Comparison of ENCODE assay signal across 28 cellular contexts in genomic region chr1:40966411-40966810, GRCh38. TPM values are rescaled to one million over a fixed set of nuclear protein-coding genes. Genes with fewer than 3 reads are reported as not detected.
"Had no signal": no experiment of that assay in that cellular context is flagged by ENCODE, and none has a peak within 500 bp of the region (broad histone marks: within the 10 kb centered on the region; RNA-seq: fewer than 3 reads in every experiment).

No MANE protein-coding gene starts in this region.

- H3K9me3 ChIP-seq: body of pancreas, left ventricle myocardium inferior, ovary, prostate gland, right atrium auricular region, vagina had no signal

- H3K4me1 Mint-ChIP-seq: activated naive CD8-positive, alpha-beta T cell treated with anti-CD3 and anti-CD28 coated beads, Interleukin-2, amount 10 ng/mL, durations not matched to agents 7 days and 5 days had no signal

- H3K4me3 Mint-ChIP-seq: activated naive CD8-positive, alpha-beta T cell treated with anti-CD3 and anti-CD28 coated beads, Interleukin-2, amount 10 ng/mL, durations not matched to agents 7 days and 5 days; activated T-cell treated with anti-CD3 and anti-CD28 coated beads, Interleukin-2, amount 50 U/mL, for 24 hours; dendritic cell treated with granulocyte-macrophage colony-stimulating factor and Interleukin-4, amounts not matched to agents 40 ng/mL and 50 ng/mL, for 4 days; natural killer cell treated with Interleukin-12 subunit alpha and Interleukin-12 subunit beta and Interleukin-15 and Interleukin-18, amount 100 ng/mL, for 72 hours; stimulated activated naive B cell treated with anti-CD40 and anti-IgM and Interleukin-4, amounts not matched to agents 10 μg/mL and 1 μg/mL and 100 μg/mL, for 72 hours; WTC11 had no signal

- H3K27me3 Mint-ChIP-seq: activated naive CD8-positive, alpha-beta T cell treated with anti-CD3 and anti-CD28 coated beads, Interleukin-2, amount 10 ng/mL, durations not matched to agents 7 days and 5 days; activated T-cell treated with anti-CD3 and anti-CD28 coated beads, Interleukin-2, amount 50 U/mL, for 24 hours; stimulated activated naive B cell treated with anti-CD40 and anti-IgM and Interleukin-4, amounts not matched to agents 10 μg/mL and 1 μg/mL and 100 μg/mL, for 72 hours had no signal

- H3K27me3 ChIP-seq: body of pancreas, cardiac muscle cell, ovary, right atrium auricular region, vagina had no signal

- H3K4me1 ChIP-seq: body of pancreas, left ventricle myocardium inferior, prostate gland, right atrium auricular region had no signal

- DNase-seq: activated CD4-positive, alpha-beta T cell treated with anti-CD3 and anti-CD28 coated beads, Interleukin-2, amount 50 U/mL, for 4 hours; activated CD8-positive, alpha-beta memory T cell treated with anti-CD3 and anti-CD28 coated beads for 24 hours; activated CD8-positive, alpha-beta memory T cell treated with anti-CD3 and anti-CD28 coated beads, Interleukin-2, amount 50 U/mL, for 4 hours; activated naive CD4-positive, alpha-beta T cell treated with Interleukin-2 at 50 U/mL for 16 hours; activated naive CD8-positive, alpha-beta T cell treated with anti-CD3 and anti-CD28 coated beads, Interleukin-2, amount 10 ng/mL, durations not matched to agents 7 days and 5 days; activated T-cell treated with anti-CD3 and anti-CD28 coated beads, Interleukin-2, amount 50 U/mL, for 24 hours; amygdala; body of pancreas; effector CD4-positive, alpha-beta T cell; hippocampal formation; left ventricle myocardium inferior; midbrain; ovary; stimulated activated CD4-positive, alpha-beta T cell treated with anti-CD3 and anti-CD28 coated beads, Interleukin-15, amount 100 ng/mL, for 24 hours; stimulated activated CD4-positive, alpha-beta T cell treated with anti-CD3 and anti-CD28 coated beads, Interleukin-2, amount 100 ng/mL, for 48 hours; stimulated activated CD8-positive, alpha-beta memory T cell treated with anti-CD3 and anti-CD28 coated beads, Interleukin-4, amount 100 ng/mL, for 48 hours; stimulated activated naive B cell treated with anti-CD40 and anti-IgM and Interleukin-4, amounts not matched to agents 10 μg/mL and 1 μg/mL and 100 μg/mL, for 72 hours; T-helper 1 cell; trophoblast cell had no signal

- H3K4me3 ChIP-seq: body of pancreas, cardiac muscle cell, left ventricle myocardium inferior, ovary, prostate gland, right atrium auricular region, vagina had no signal

- H3K9me3 Mint-ChIP-seq: activated naive CD8-positive, alpha-beta T cell treated with anti-CD3 and anti-CD28 coated beads, Interleukin-2, amount 10 ng/mL, durations not matched to agents 7 days and 5 days; activated T-cell treated with anti-CD3 and anti-CD28 coated beads, Interleukin-2, amount 50 U/mL, for 24 hours; activated T-helper 2 cell treated with anti-CD3 and anti-CD28 coated beads, Interferon-gamma antibody, Interleukin-2, Interleukin-4, amounts not matched to agents 10 μg/mL and 5 μg/mL and 100 μg/mL, durations not matched to agents 14 hours and 24 hours and 36 hours; dendritic cell treated with granulocyte-macrophage colony-stimulating factor and Interleukin-4, amounts not matched to agents 40 ng/mL and 50 ng/mL, for 4 days; natural killer cell treated with Interleukin-12 subunit alpha and Interleukin-12 subunit beta and Interleukin-15 and Interleukin-18, amount 100 ng/mL, for 72 hours; stimulated activated naive B cell treated with anti-CD40 and anti-IgM and Interleukin-4, amounts not matched to agents 10 μg/mL and 1 μg/mL and 100 μg/mL, for 72 hours; WTC11 had no signal

- H3K36me3 Mint-ChIP-seq: activated naive CD8-positive, alpha-beta T cell treated with anti-CD3 and anti-CD28 coated beads, Interleukin-2, amount 10 ng/mL, durations not matched to agents 7 days and 5 days; natural killer cell treated with Interleukin-12 subunit alpha and Interleukin-12 subunit beta and Interleukin-15 and Interleukin-18, amount 100 ng/mL, for 72 hours; stimulated activated naive B cell treated with anti-CD40 and anti-IgM and Interleukin-4, amounts not matched to agents 10 μg/mL and 1 μg/mL and 100 μg/mL, for 72 hours; WTC11 had no signal

- H3K36me3 ChIP-seq: cardiac muscle cell, left ventricle myocardium inferior, ovary, prostate gland, right atrium auricular region, vagina had no signal

- H3K27ac Mint-ChIP-seq: activated naive CD8-positive, alpha-beta T cell treated with anti-CD3 and anti-CD28 coated beads, Interleukin-2, amount 10 ng/mL, durations not matched to agents 7 days and 5 days; activated T-cell treated with anti-CD3 and anti-CD28 coated beads, Interleukin-2, amount 50 U/mL, for 24 hours; activated T-helper 2 cell treated with anti-CD3 and anti-CD28 coated beads, Interferon-gamma antibody, Interleukin-2, Interleukin-4, amounts not matched to agents 10 μg/mL and 5 μg/mL and 100 μg/mL, durations not matched to agents 14 hours and 24 hours and 36 hours; natural killer cell treated with Interleukin-12 subunit alpha and Interleukin-12 subunit beta and Interleukin-15 and Interleukin-18, amount 100 ng/mL, for 72 hours; stimulated activated naive B cell treated with anti-CD40 and anti-IgM and Interleukin-4, amounts not matched to agents 10 μg/mL and 1 μg/mL and 100 μg/mL, for 72 hours; WTC11 had no signal

- H3K27ac ChIP-seq: body of pancreas, cardiac muscle cell, left ventricle myocardium inferior, ovary, prostate gland, right atrium auricular region, vagina had no signal

- ATAC-seq: body of pancreas; esophagus mucosa; natural killer cell treated with Interleukin-12 subunit alpha and Interleukin-12 subunit beta and Interleukin-15 and Interleukin-18, amount 100 ng/mL, for 72 hours; stimulated activated naive B cell treated with anti-CD40 and anti-IgM and Interleukin-4, amounts not matched to agents 10 μg/mL and 1 μg/mL and 100 μg/mL, for 72 hours had no signal

RNA-seq across cellular contexts. Expression of gene SLFNL1, which starts 55.1 kb away (rescaled TPM):
- total RNA-seq: WTC11 had no signal
